In genomic region chr17:16872836-16873653, GRCh38 we compare ENCODE assay signal across 8 cellular contexts.
DNase-seq lines count a peak whose midpoint lies in the region; ATAC-seq and TF ChIP-seq lines count a peak whose summit lies in the region.

No MANE protein-coding gene starts in this region.

- H3K27me3 Mint-ChIP-seq in activated CD4-positive, alpha-beta T cell treated with anti-CD3 and anti-CD28 coated beads, Interleukin-2, amount 10 ng/mL, durations not matched to agents 7 days and 5 days, result no peaks in the 10 kb centered on the region

- ATAC-seq in foreskin keratinocyte, result peak; percentile 59
- ATAC-seq in HG02610 (IDR thresholded peaks at IDR 0.05; ENCODE audit: unreplicated experiment), result no peak
- no peak for ATAC-seq in GM21515 (IDR thresholded peaks at IDR 0.05; ENCODE audit: unreplicated experiment)

- H3K4me3 Mint-ChIP-seq in activated CD4-positive, alpha-beta T cell treated with anti-CD3 and anti-CD28 coated beads, Interleukin-2, amount 10 ng/mL, durations not matched to agents 7 days and 5 days, result no peak overlapping the region

- peak in 2 of 3 experiments; percentile 1 to 6 for DNase-seq in NCI-H1417 (lab: John Stamatoyannopoulos, UW)
- no peak for DNase-seq in NCI-H1417 treated with DMSO at 0.1 percent for 48 hours (lab: John Stamatoyannopoulos, UW)
- no peak for DNase-seq in LNCaP clone FGC (ENCODE audit: low read depth)
- DNase-seq in activated CD4-positive, alpha-beta T cell treated with anti-CD3 and anti-CD28 coated beads, Interleukin-2, amount 10 ng/mL, durations not matched to agents 7 days and 5 days, result peak; percentile 39
- no peak for DNase-seq in foreskin keratinocyte
- DNase-seq in stimulated activated CD4-positive, alpha-beta T cell treated with anti-CD3 and anti-CD28 coated beads, Interleukin-12 subunit alpha, Interleukin-12 subunit beta, amount 100 ng/mL, for 4 hours, result peak; percentile 10

- H3K27ac Mint-ChIP-seq in activated CD4-positive, alpha-beta T cell treated with anti-CD3 and anti-CD28 coated beads, Interleukin-2, amount 10 ng/mL, durations not matched to agents 7 days and 5 days, result no peak overlapping the region

- H3K9me3 Mint-ChIP-seq in activated CD4-positive, alpha-beta T cell treated with anti-CD3 and anti-CD28 coated beads, Interleukin-2, amount 10 ng/mL, durations not matched to agents 7 days and 5 days, result no peaks in the 10 kb centered on the region

- no peaks in the 10 kb centered on the region for H3K4me1 ChIP-seq in foreskin keratinocyte

- no peaks in the 10 kb centered on the region for H3K27me3 ChIP-seq in foreskin keratinocyte

- H3K27ac ChIP-seq in foreskin keratinocyte, result no peak overlapping the region

- H3K4me1 Mint-ChIP-seq in activated CD4-positive, alpha-beta T cell treated with anti-CD3 and anti-CD28 coated beads, Interleukin-2, amount 10 ng/mL, durations not matched to agents 7 days and 5 days, result no peaks in the 10 kb centered on the region

- no peak overlapping the region for H3K4me3 ChIP-seq in LNCaP clone FGC (ENCODE audit: low read depth, low read length)

- TF ChIP-seq CTCF in LNCaP clone FGC (IDR thresholded peaks at IDR 0.05; ENCODE audit: control insufficient read depth, extremely low read depth, insufficient read depth) (peak; percentile 63), foreskin keratinocyte (conservative IDR thresholded peaks at IDR 0.05) (peak; percentile 77)

- POLR2A ChIA-PET in activated CD4-positive, alpha-beta T cell treated with anti-CD3 and anti-CD28 coated beads, Interleukin-2, amount 10 ng/mL, durations not matched to agents 7 days and 5 days (lab: Charles Lee), result no interaction called here

- H3K36me3 Mint-ChIP-seq in activated CD4-positive, alpha-beta T cell treated with anti-CD3 and anti-CD28 coated beads, Interleukin-2, amount 10 ng/mL, durations not matched to agents 7 days and 5 days (ENCODE audit: low read depth), result no peaks in the 10 kb centered on the region

- CTCF ChIA-PET in activated CD4-positive, alpha-beta T cell treated with anti-CD3 and anti-CD28 coated beads, Interleukin-2, amount 10 ng/mL, durations not matched to agents 7 days and 5 days (lab: Charles Lee), result no interaction called here

Comparison
In these comparisons a context has a peak if more than half of its experiments do, and no peak if none do; other contexts are left out.
1. DNase-seq: peak in NCI-H1417 (2 of 3), activated CD4-positive, alpha-beta T cell treated with anti-CD3 and anti-CD28 coated beads, Interleukin-2, amount 10 ng/mL, durations not matched to agents 7 days and 5 days (single experiment) and stimulated activated CD4-positive, alpha-beta T cell treated with anti-CD3 and anti-CD28 coated beads, Interleukin-12 subunit alpha, Interleukin-12 subunit beta, amount 100 ng/mL, for 4 hours (single experiment); none in NCI-H1417 treated with DMSO at 0.1 percent for 48 hours (single experiment), LNCaP clone FGC (single experiment) and foreskin keratinocyte (0 of 2).